Comparison of ENCODE assay signal across 21 cellular contexts in the genomic region with DNA sequence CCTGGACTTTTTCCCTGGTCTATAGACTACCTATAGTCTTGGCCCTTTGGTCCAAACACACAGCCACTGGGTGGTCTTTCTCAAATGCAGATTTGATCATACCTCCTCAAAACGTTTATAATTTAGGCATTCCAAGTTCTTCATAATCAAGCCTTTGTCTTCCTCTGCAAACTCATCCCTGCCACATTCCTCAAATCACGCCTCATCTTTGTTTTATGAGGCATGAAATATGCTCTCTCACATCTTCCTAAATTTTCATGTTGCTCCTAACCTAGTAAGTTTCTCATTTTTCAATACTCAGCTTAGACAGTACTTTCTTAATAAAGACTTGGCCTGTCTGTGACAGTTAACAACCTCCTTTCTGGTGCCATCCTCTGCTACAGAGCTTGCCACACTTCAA. TPM values are rescaled to one million over a fixed set of nuclear protein-coding genes. Genes with fewer than 3 reads are reported as not detected.
DNase-seq lines count a peak whose midpoint lies in the region; ATAC-seq and TF ChIP-seq lines count a peak whose summit lies in the region.
"Had no signal": no experiment of that assay in that cellular context is flagged by ENCODE, and none has a peak within 500 bp of the region (broad histone marks: within the 10 kb centered on the region; RNA-seq: fewer than 3 reads in every experiment).

No MANE protein-coding gene starts in this region.

- H3K27ac ChIP-seq in breast epithelium: no peak overlapping the region
- no peak overlapping the region; the same call in 1 of the 2 replicates for H3K27ac ChIP-seq in IMR-90 (ENCODE audit: insufficient read depth, low read length)
- H3K27ac ChIP-seq in mammary epithelial cell (ENCODE audit: insufficient read depth, low read depth, low read length): peak overlapping the region; percentile 55
- H3K27ac ChIP-seq in gastrocnemius medialis: peak overlapping the region; percentile 83 to 94 (median 90)
- H3K27ac ChIP-seq: brain microvascular endothelial cell, prostate gland had no signal

- H3K4me3 ChIP-seq in breast epithelium: no peak overlapping the region
- no peak overlapping the region for H3K4me3 ChIP-seq in IMR-90 (ENCODE audit: insufficient read depth, low read depth, low read length)
- H3K4me3 ChIP-seq in mammary epithelial cell (replicated peaks in 1 of 3; ENCODE audit: insufficient read depth in 1 of 3, low read depth in 2 of 3, low read length in 3 of 3): no peak overlapping the region
- H3K4me3 ChIP-seq in gastrocnemius medialis: no peak overlapping the region
- H3K4me3 ChIP-seq in MG63: no peak overlapping the region
- H3K4me3 ChIP-seq: prostate gland had no signal

- peak overlapping the region; percentile 94 for H2BK20ac ChIP-seq in IMR-90 (ENCODE audit: low read depth, low read length)

- H2AFZ ChIP-seq in IMR-90 (replicated peaks; ENCODE audit: low read length, poor library complexity) (no peak overlapping the region), mammary epithelial cell (ENCODE audit: low read depth, low read length) (peak overlapping the region; percentile 73)

- H3K4me1 ChIP-seq in breast epithelium (no peaks in the 10 kb centered on the region), IMR-90 (ENCODE audit: control insufficient read depth, insufficient read depth, low read length) (peaks cover 13% of the 10 kb centered on the region), mammary epithelial cell (ENCODE audit: insufficient read depth, low read length) (peaks cover 39% of the 10 kb centered on the region), gastrocnemius medialis (peaks cover 34 to 50% of the 10 kb centered on the region in 2 donors)
- H3K4me1 ChIP-seq: prostate gland had no signal

- H2AK9ac ChIP-seq in IMR-90 (replicated peaks; ENCODE audit: low read depth, low read length, poor library complexity): no peak overlapping the region

- peak overlapping the region; percentile 63 for H2AK5ac ChIP-seq in IMR-90 (ENCODE audit: low read depth, low read length)

- H3K27ac Mint-ChIP-seq in MCF 10A (ENCODE audit: low read depth, unreplicated experiment): peak overlapping the region; percentile 10
- H3K27ac Mint-ChIP-seq: activated CD4-positive, alpha-beta T cell treated with anti-CD3 and anti-CD28 coated beads for 36 hours; activated T-helper 2 cell treated with anti-CD3 and anti-CD28 coated beads, Interferon-gamma antibody, Interleukin-2, Interleukin-4, amounts not matched to agents 10 μg/mL and 5 μg/mL and 100 μg/mL, durations not matched to agents 14 hours and 24 hours and 36 hours; mesothelial cell of epicardium; nephron had no signal

- H3K9me3 ChIP-seq in breast epithelium: no peaks in the 10 kb centered on the region
- H3K9me3 ChIP-seq in IMR-90 (ENCODE audit: control insufficient read depth, insufficient read depth, low read length): no peaks in the 10 kb centered on the region
- H3K9me3 ChIP-seq in mammary epithelial cell (replicated peaks; ENCODE audit: insufficient read depth, low read length): no peaks in the 10 kb centered on the region
- H3K9me3 ChIP-seq in gastrocnemius medialis: no peaks in the 10 kb centered on the region
- no peaks in the 10 kb centered on the region for H3K9me3 ChIP-seq in MG63
- H3K9me3 ChIP-seq: prostate gland had no signal

- BruUV-seq in MCF 10A (replicated peaks; lab: Mats Ljungman, UMichigan) (no TSS peak), IMR-90 (replicated peaks; lab: Mats Ljungman, UMichigan) (no TSS peak), mammary epithelial cell (replicated peaks; lab: Mats Ljungman, UMichigan) (no TSS peak)

- ATAC-seq in IMR-90 (ENCODE audit: low read depth) (0 out of 2 replicates have a peak, but pooled peaks have one; percentile 8), gastrocnemius medialis (no peak), HG03196 (IDR thresholded peaks at IDR 0.05; ENCODE audit: unreplicated experiment) (no peak)
- ATAC-seq: activated CD4-positive, alpha-beta T cell treated with anti-CD3 and anti-CD28 coated beads for 36 hours; left colon had no signal

- no peak overlapping the region for H3K4me2 ChIP-seq in IMR-90 (ENCODE audit: low read depth, low read length)
- peak overlapping the region; percentile 5 for H3K4me2 ChIP-seq in mammary epithelial cell (ENCODE audit: insufficient read depth, low read depth, low read length)

- peak overlapping the region; percentile 89 for H2BK120ac ChIP-seq in IMR-90 (ENCODE audit: low read depth, low read length)

- peak overlapping the region; percentile 86 for H3K4ac ChIP-seq in IMR-90 (ENCODE audit: low read depth, low read length)

- H4K91ac ChIP-seq in IMR-90 (ENCODE audit: insufficient read depth, low read depth, low read length): peak overlapping the region; percentile 76

- peak overlapping the region; percentile 76 for H2BK5ac ChIP-seq in IMR-90 (ENCODE audit: low read depth, low read length, poor library complexity, severe bottlenecking)

- CTCF ChIA-PET in MCF 10A (lab: Yijun Ruan, JAX) (interaction anchor here (0.6 to 9.1 kb wide), 5 partner anchors 65 to 216 kb away, joined by 3 to 182 read pairs (median 4); no protein-coding TSS in a partner anchor), IMR-90 (lab: Yijun Ruan, JAX) (interaction anchor here (0.5 to 0.8 kb wide), 3 partner anchors 71 to 76 kb away, joined by 3 read pairs; no protein-coding TSS in a partner anchor), mammary epithelial cell (lab: Charles Lee; ENCODE audit: low non-redundant PET) (interaction anchor here (0.6 kb wide), 1 partner anchor 217 kb away, joined by 4 read pairs; no protein-coding TSS in a partner anchor)

- H4K5ac ChIP-seq in IMR-90 (ENCODE audit: low read depth, low read length): peak overlapping the region; percentile 91; the same call in 1 of the 2 replicates

- in situ Hi-C loops in IMR-90 (cut with MboI; ENCODE audit: low sequenced_read_pairs) (loop anchor here (5.0 to 10.0 kb wide), 3 partner anchors 66 to 216 kb away; no protein-coding TSS in a partner anchor), mammary epithelial cell (cut with MboI; ENCODE audit: low sequenced_read_pairs in 2 of 2) (loop anchor here (5.0 to 10.0 kb wide), 3 partner anchors 71 to 219 kb away; no protein-coding TSS in a partner anchor), gastrocnemius medialis (cut with MboI; ENCODE audit: low sequenced_read_pairs in 4 of 4) (loop anchor here in 2 of 4 donors (5.0 kb wide), 2 partner anchors 61 to 66 kb away; no protein-coding TSS in a partner anchor)

- H3K9me3 Mint-ChIP-seq in MCF 10A (ENCODE audit: unreplicated experiment): no peaks in the 10 kb centered on the region
- H3K9me3 Mint-ChIP-seq: activated T-helper 2 cell treated with anti-CD3 and anti-CD28 coated beads, Interferon-gamma antibody, Interleukin-2, Interleukin-4, amounts not matched to agents 10 μg/mL and 5 μg/mL and 100 μg/mL, durations not matched to agents 14 hours and 24 hours and 36 hours; mesothelial cell of epicardium; nephron had no signal

- peak overlapping the region; percentile 33; the same call in 1 of the 2 replicates for H3K9ac ChIP-seq in IMR-90 (ENCODE audit: low read depth, low read length)
- no peak overlapping the region for H3K9ac ChIP-seq in mammary epithelial cell (ENCODE audit: insufficient read depth, low read length)

- no peaks in the 10 kb centered on the region for H3K27me3 Mint-ChIP-seq in MCF 10A (ENCODE audit: insufficient read depth, unreplicated experiment)

- H3K27me3 ChIP-seq in breast epithelium (no peaks in the 10 kb centered on the region), IMR-90 (ENCODE audit: control insufficient read depth, insufficient read depth, low read length) (no peaks in the 10 kb centered on the region), mammary epithelial cell (ENCODE audit: insufficient read depth, low read length) (no peaks in the 10 kb centered on the region), gastrocnemius medialis (no peaks in the 10 kb centered on the region), MG63 (no peaks in the 10 kb centered on the region)
- H3K27me3 ChIP-seq: brain microvascular endothelial cell had no signal

- DNase-seq in MCF 10A (ENCODE audit: unreplicated experiment) (no peak), breast epithelium (ENCODE audit: low spot score in 2 of 2) (no peak), IMR-90 (no peak), mammary epithelial cell (peak; percentile 21), gastrocnemius medialis (no peak), MG63 (no peak)
- DNase-seq in stimulated activated CD4-positive, alpha-beta T cell treated with anti-CD3 and anti-CD28 coated beads, Interleukin-12 subunit alpha, Interleukin-12 subunit beta, amount 100 ng/mL, for 4 hours: no peak
- DNase-seq: activated CD4-positive, alpha-beta T cell treated with anti-CD3 and anti-CD28 coated beads for 36 hours; brain microvascular endothelial cell; cortex of kidney; DMS153; Karpas-422; left colon; NCI-H1436; NCI-H748 treated with DMSO at 0.1 percent for 48 hours; substantia nigra had no signal

- H3K79me2 ChIP-seq in mammary epithelial cell (ENCODE audit: insufficient read depth, low read length): no peaks in the 10 kb centered on the region

- H4K8ac ChIP-seq in IMR-90 (ENCODE audit: low read depth in 2 of 2, low read length in 2 of 2): peak overlapping the region; percentile 79 to 88

- POLR2A ChIA-PET in MCF 10A (lab: Yijun Ruan, JAX): interaction anchor here (0.8 to 4.4 kb wide), 4 partner anchors 11 to 70 kb away, joined by 4 to 34 read pairs (median 20); no protein-coding TSS in a partner anchor
- POLR2A ChIA-PET in IMR-90 (lab: Charles Lee; ENCODE audit: unreplicated experiment): no interaction called here

- H4K20me1 ChIP-seq in IMR-90 (ENCODE audit: insufficient read depth, low read length) (no peaks in the 10 kb centered on the region), mammary epithelial cell (ENCODE audit: insufficient read depth, low read length) (no peaks in the 10 kb centered on the region)

- peaks cover 27% of the 10 kb centered on the region for H3K4me1 Mint-ChIP-seq in MCF 10A (ENCODE audit: insufficient read depth, unreplicated experiment)

- H3K56ac ChIP-seq in IMR-90 (ENCODE audit: extremely low read depth, insufficient read depth, low read length): peak overlapping the region; percentile 55; the same call in 1 of the 2 replicates

- no peaks in the 10 kb centered on the region for H3K36me3 Mint-ChIP-seq in MCF 10A (ENCODE audit: insufficient read depth, unreplicated experiment)
- H3K36me3 Mint-ChIP-seq: mesothelial cell of epicardium had no signal

- H3K36me3 ChIP-seq in breast epithelium: no peaks in the 10 kb centered on the region
- no peaks in the 10 kb centered on the region for H3K36me3 ChIP-seq in IMR-90 (ENCODE audit: control insufficient read depth, insufficient read depth, low read length)
- H3K36me3 ChIP-seq in mammary epithelial cell (ENCODE audit: insufficient read depth, low read length): peaks cover 2% of the 10 kb centered on the region
- no peaks in the 10 kb centered on the region for H3K36me3 ChIP-seq in gastrocnemius medialis
- peaks cover 5% of the 10 kb centered on the region; the same call in 1 of the 2 replicates for H3K36me3 ChIP-seq in MG63
- H3K36me3 ChIP-seq: brain microvascular endothelial cell, prostate gland had no signal

- peak overlapping the region; percentile 93; the same call in 1 of the 2 replicates for H3K18ac ChIP-seq in IMR-90 (ENCODE audit: low read depth, low read length)

- no peaks in the 10 kb centered on the region for H3K9me1 ChIP-seq in IMR-90 (ENCODE audit: insufficient read depth, low read length)

- peak overlapping the region; percentile 70; the same call in 1 of the 2 replicates for H3K23ac ChIP-seq in IMR-90 (ENCODE audit: low read depth, low read length)

- peak overlapping the region; percentile 71 for H3K14ac ChIP-seq in IMR-90 (replicated peaks; ENCODE audit: low read depth, low read length)

- peaks cover 7% of the 10 kb centered on the region in 2 experiments; a peak in 3 of 4 replicates for H3K79me1 ChIP-seq in IMR-90 (ENCODE audit: low read depth in 1 of 2, low read length in 2 of 2)

- intact Hi-C loops in MCF 10A (cut with micrococcal nuclease): no loop called here
- intact Hi-C loops in breast epithelium (cut with DNase I; ENCODE audit: low total_unique reads): loop anchor here (10.0 kb wide), 1 partner anchor 519 kb away; no protein-coding TSS in a partner anchor
- intact Hi-C loops in IMR-90 (cut with micrococcal nuclease): no loop called here
- intact Hi-C loops in mammary epithelial cell (cut with micrococcal nuclease): no loop called here
- intact Hi-C loops in gastrocnemius medialis (cut with DNase I; ENCODE audit: low total_unique reads): no loop called here

- TF ChIP-seq CTCF in MCF 10A (IDR thresholded peaks at IDR 0.05; ENCODE audit: unreplicated experiment) (no peak), breast epithelium (IDR thresholded peaks at IDR 0.05) (no peak), IMR-90 (conservative IDR thresholded peaks at IDR 0.05; ENCODE audit: low read depth, low read length) (no peak), mammary epithelial cell (conservative IDR thresholded peaks at IDR 0.05 in 1 of 2, IDR thresholded peaks at IDR 0.05 in 1 of 2; ENCODE audit: extremely low read depth in 1 of 2, insufficient read depth in 1 of 2, low read depth in 1 of 2, low read length in 2 of 2) (no peak), gastrocnemius medialis (IDR thresholded peaks at IDR 0.05 in 4 of 5, conservative IDR thresholded peaks at IDR 0.05 in 1 of 5) (no peak)

- 43% methylated on average over 2 of the region's 2 CpGs; no CpG with 5 or more reads in 1 of the 2 experiments for WGBS in IMR-90 (ENCODE audit: extremely low coverage in 2 of 2, insufficient read length in 1 of 2), 2 experiments
- WGBS in mammary epithelial cell (ENCODE audit: low coverage, missing lambda C conversion rate): 23% methylated on average over 2 of the region's 2 CpGs

- no peak for TF ChIP-seq RAD21 in IMR-90 (IDR thresholded peaks at IDR 0.05; ENCODE audit: low read length)

- dilution Hi-C loops in IMR-90 (cut with HindIII; ENCODE audit: low sequenced_read_pairs, unreplicated experiment) (no loop called here), mammary epithelial cell (cut with HindIII; ENCODE audit: low sequenced_read_pairs) (no loop called here)

- no peak overlapping the region for H3K4me3 Mint-ChIP-seq in MCF 10A (ENCODE audit: unreplicated experiment)
- H3K4me3 Mint-ChIP-seq: activated CD4-positive, alpha-beta T cell treated with anti-CD3 and anti-CD28 coated beads for 36 hours; mesothelial cell of epicardium; nephron had no signal

- TF ChIP-seq POLR2A in breast epithelium (IDR thresholded peaks at IDR 0.05) (no peak), IMR-90 (IDR thresholded peaks at IDR 0.05; ENCODE audit: low read depth, low read length) (no peak), gastrocnemius medialis (IDR thresholded peaks at IDR 0.05) (no peak)

- H2BK15ac ChIP-seq in IMR-90 (ENCODE audit: low read depth, low read length): peak overlapping the region; percentile 93

RNA-seq across cellular contexts. Expression of a gene that starts 10.9 kb away (rescaled TPM):
- total RNA-seq in MCF 10A (2022) (57.5 and 61.5 TPM in 2 replicates), breast epithelium (10 to 100 TPM; 43.2 to 81.4 (median 66.2) TPM), IMR-90 (2012; rRNA removed) (92.8 and 177 TPM in 2 replicates), mammary epithelial cell (10 to 100 TPM; 79.4 to 88.7 TPM), gastrocnemius medialis (10 to 100 TPM; 12.8 to 25.2 (median 13.1) TPM)
- polyA plus RNA-seq in IMR-90 (2012; rRNA removed) (46.1 and 66.6 TPM in 2 replicates), mammary epithelial cell (18.6 TPM)
- polyA plus RNA-seq in IMR-90 (2012; cell fraction: cytosol; rRNA removed): 4.9 and 7.2 TPM in 2 replicates
- polyA plus RNA-seq in IMR-90 (2012; cell fraction: nucleus; rRNA removed; ENCODE audit: low replicate concordance): 16.7 and 91.2 TPM in 2 replicates
- 31.3 TPM for polyA minus RNA-seq in mammary epithelial cell
- total RNA-seq in MG63 (2014; rRNA removed; shearing (Covaris generic); ENCODE audit: low replicate concordance): 129 and 171 TPM in 2 replicates

RNA-seq across cellular contexts. Expression of a gene that starts 23.3 kb away (rescaled TPM):
- total RNA-seq in MCF 10A (2022) (0.22 and 0.37 TPM in 2 replicates), breast epithelium (under 1 TPM in 1 of 3 donors, not detected in 2; 0.33 TPM), IMR-90 (2012; rRNA removed) (12.5 and 13.1 TPM in 2 replicates), mammary epithelial cell (1 to 10 TPM; 1.8 to 3.0 TPM), gastrocnemius medialis (100 to 1,000 TPM; 118 to 342 (median 193) TPM)
- polyA plus RNA-seq in IMR-90 (2012; rRNA removed) (7.8 and 8.1 TPM in 2 replicates), mammary epithelial cell (2.2 TPM)
- 2.5 and 4.1 TPM in 2 replicates for polyA plus RNA-seq in IMR-90 (2012; cell fraction: cytosol; rRNA removed)
- polyA plus RNA-seq in IMR-90 (2012; cell fraction: nucleus; rRNA removed; ENCODE audit: low replicate concordance): 4.3 and 6.7 TPM in 2 replicates
- polyA minus RNA-seq in mammary epithelial cell: 2.3 TPM
- 28.9 and 31.3 TPM in 2 replicates for total RNA-seq in MG63 (2014; rRNA removed; shearing (Covaris generic); ENCODE audit: low replicate concordance)
- total RNA-seq: activated CD4-positive, alpha-beta T cell treated with anti-CD3 and anti-CD28 coated beads for 36 hours; activated T-helper 2 cell treated with anti-CD3 and anti-CD28 coated beads, Interferon-gamma antibody, Interleukin-2, Interleukin-4, amounts not matched to agents 10 μg/mL and 5 μg/mL and 100 μg/mL, durations not matched to agents 14 hours and 24 hours and 36 hours; mesothelial cell of epicardium had no signal

Comparison
In these comparisons a context has a peak if more than half of its experiments do, and no peak if none do; other contexts are left out.
1. H3K27ac ChIP-seq: peak in mammary epithelial cell (single experiment) and gastrocnemius medialis (4 of 4); none in breast epithelium (0 of 2) and IMR-90 (single experiment).